1 cellular context compared by ENCODE assay signal in the genomic region with DNA sequence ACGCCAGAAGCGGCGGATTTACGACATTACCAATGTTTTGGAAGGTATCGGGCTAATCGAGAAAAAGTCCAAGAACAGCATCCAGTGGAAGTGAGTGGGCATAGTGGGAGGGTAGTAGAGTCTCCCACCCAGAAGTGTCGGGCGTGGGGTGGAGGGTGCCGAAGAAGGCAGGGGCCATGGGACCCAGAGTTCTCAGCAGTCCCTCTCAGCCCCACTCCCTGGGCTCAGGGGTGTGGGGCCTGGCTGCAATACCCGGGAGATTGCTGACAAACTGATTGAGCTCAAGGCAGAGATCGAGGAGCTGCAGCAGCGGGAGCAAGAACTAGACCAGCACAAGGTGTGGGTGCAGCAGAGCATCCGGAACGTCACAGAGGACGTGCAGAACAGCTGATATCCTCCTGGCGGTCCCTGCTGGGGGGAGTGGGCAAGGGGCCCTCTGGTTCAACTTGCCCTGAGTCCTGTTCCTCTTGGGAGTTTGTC.
TF ChIP-seq lines count a peak whose summit lies in the region.

No MANE protein-coding gene starts in this region.

TF ChIP-seq in IMR-90, 13 proteins besides CTCF, POLR2A, EP300 and RAD21 (continued from another document):
- TF ChIP-seq ELK1 (IDR thresholded peaks at IDR 0.05; ENCODE audit: borderline replicate concordance, low read depth, low read length) (no peak), MXI1 (IDR thresholded peaks at IDR 0.05; ENCODE audit: borderline replicate concordance, low read depth, low read length) (no peak), FOS (IDR thresholded peaks at IDR 0.05; ENCODE audit: low read depth, low read length) (no peak), CHD1 (IDR thresholded peaks at IDR 0.05; ENCODE audit: low read depth, low read length) (no peak), RCOR1 (IDR thresholded peaks at IDR 0.05; ENCODE audit: insufficient replicate concordance, low read length) (no peak), USF2 (IDR thresholded peaks at IDR 0.05; ENCODE audit: low read depth, low read length) (no peak), MAFK (IDR thresholded peaks at IDR 0.05; ENCODE audit: low read depth, low read length) (no peak), RFX5 (IDR thresholded peaks at IDR 0.05; ENCODE audit: low read depth, low read length) (no peak), NFE2L2 (IDR thresholded peaks at IDR 0.05; ENCODE audit: low read depth, low read length) (no peak)
